Comparison of ENCODE assay signal across 2 cellular contexts in the genomic region with DNA sequence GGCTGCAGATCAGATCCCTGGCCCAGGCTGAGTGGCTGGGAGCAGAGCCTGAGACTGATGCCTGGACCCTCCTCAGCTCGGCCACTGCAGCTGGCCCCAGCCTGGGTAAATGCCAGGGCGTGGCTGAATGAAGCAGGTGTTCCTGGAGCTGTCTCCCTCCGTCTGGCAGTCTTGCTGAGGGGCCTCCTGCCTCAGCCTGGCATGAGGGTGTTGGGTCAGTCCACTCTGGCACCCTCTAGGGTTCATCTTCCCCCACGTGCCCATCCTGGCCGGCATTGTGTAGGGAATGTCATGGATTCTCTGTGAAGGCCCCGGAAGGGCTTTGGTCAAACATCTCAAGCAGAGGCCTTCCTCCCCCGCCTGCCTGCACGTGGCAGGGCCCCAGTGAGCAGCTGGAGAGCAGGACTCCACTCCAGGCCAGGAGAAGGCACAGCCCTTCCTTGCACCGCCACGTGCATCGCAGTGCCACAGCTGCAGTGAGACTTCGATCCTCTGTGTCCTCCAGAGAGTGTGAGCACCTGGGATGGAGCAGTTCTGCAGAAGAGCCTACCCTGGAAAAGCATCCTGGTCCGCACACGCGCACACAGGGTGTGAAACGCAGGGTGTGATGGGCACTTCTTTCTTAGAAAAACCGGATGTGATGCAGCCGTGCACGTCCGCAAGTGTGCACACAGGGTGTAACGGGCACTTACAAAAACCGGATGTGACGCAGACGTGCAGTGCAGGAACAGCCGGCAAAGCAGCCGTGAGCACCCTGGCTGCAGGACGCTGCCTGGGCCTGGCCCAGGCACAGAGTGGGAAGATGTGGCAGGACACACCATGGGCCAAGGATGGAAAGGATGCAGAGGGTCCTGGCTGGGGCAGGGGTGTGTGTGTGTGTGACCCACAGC.
TF ChIP-seq lines count a peak whose summit lies in the region.

No MANE protein-coding gene starts in this region.

TF ChIP-seq in H1, 55 proteins besides CTCF, POLR2A, EP300 and RAD21:
- TF ChIP-seq, protein P1, sequence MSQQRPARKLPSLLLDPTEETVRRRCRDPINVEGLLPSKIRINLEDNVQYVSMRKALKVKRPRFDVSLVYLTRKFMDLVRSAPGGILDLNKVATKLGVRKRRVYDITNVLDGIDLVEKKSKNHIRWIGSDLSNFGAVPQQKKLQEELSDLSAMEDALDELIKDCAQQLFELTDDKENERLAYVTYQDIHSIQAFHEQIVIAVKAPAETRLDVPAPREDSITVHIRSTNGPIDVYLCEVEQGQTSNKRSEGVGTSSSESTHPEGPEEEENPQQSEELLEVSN (IDR thresholded peaks at IDR 0.05): no peak
- TF ChIP-seq POLR2AphosphoS5 (IDR thresholded peaks at IDR 0.05; ENCODE audit: low read depth, low read length) (no peak), SIRT6 (IDR thresholded peaks at IDR 0.05; ENCODE audit: low read length) (no peak), SP2 (IDR thresholded peaks at IDR 0.05; ENCODE audit: low read length) (no peak), TCF12 (IDR thresholded peaks at IDR 0.05; ENCODE audit: low read depth, low read length) (no peak), KDM5A (IDR thresholded peaks at IDR 0.05; ENCODE audit: low read length) (no peak), KDM1A (IDR thresholded peaks at IDR 0.05; ENCODE audit: borderline replicate concordance, low read length) (no peak), NRF1 (IDR thresholded peaks at IDR 0.05; ENCODE audit: low read depth, low read length) (no peak), ASH2L (IDR thresholded peaks at IDR 0.05; ENCODE audit: low read length) (no peak), CREB1 (IDR thresholded peaks at IDR 0.05) (no peak), BACH1 (IDR thresholded peaks at IDR 0.05; ENCODE audit: low read length) (no peak), SIN3A (conservative IDR thresholded peaks at IDR 0.05 in 1 of 2, IDR thresholded peaks at IDR 0.05 in 1 of 2; ENCODE audit: low read depth in 1 of 2, low read length in 2 of 2) (no peak), BRCA1 (IDR thresholded peaks at IDR 0.05; ENCODE audit: low read depth, low read length) (no peak)
- TF ChIP-seq, protein P2, sequence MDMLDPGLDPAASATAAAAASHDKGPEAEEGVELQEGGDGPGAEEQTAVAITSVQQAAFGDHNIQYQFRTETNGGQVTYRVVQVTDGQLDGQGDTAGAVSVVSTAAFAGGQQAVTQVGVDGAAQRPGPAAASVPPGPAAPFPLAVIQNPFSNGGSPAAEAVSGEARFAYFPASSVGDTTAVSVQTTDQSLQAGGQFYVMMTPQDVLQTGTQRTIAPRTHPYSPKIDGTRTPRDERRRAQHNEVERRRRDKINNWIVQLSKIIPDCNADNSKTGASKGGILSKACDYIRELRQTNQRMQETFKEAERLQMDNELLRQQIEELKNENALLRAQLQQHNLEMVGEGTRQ (IDR thresholded peaks at IDR 0.05; ENCODE audit: low read length): no peak

TF ChIP-seq in HEK293T, 16 proteins besides CTCF, POLR2A, EP300 and RAD21:
- TF ChIP-seq L3MBTL2 (conservative IDR thresholded peaks at IDR 0.05): no peak
- TF ChIP-seq, protein P3, sequence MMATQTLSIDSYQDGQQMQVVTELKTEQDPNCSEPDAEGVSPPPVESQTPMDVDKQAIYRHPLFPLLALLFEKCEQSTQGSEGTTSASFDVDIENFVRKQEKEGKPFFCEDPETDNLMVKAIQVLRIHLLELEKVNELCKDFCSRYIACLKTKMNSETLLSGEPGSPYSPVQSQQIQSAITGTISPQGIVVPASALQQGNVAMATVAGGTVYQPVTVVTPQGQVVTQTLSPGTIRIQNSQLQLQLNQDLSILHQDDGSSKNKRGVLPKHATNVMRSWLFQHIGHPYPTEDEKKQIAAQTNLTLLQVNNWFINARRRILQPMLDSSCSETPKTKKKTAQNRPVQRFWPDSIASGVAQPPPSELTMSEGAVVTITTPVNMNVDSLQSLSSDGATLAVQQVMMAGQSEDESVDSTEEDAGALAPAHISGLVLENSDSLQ (IDR thresholded peaks at IDR 0.05): no peak
